ENCODE assay signal across 1 cellular context in genomic region chr11:76664578-76665061, GRCh38.
TF ChIP-seq lines count a peak whose summit lies in the region.

No MANE protein-coding gene starts in this region.

TF ChIP-seq in HepG2, 621 proteins besides CTCF, POLR2A, EP300 and RAD21:
- TF ChIP-seq AHDC1 (CRISPR knock-in tag; IDR thresholded peaks at IDR 0.05; ENCODE audit: borderline replicate concordance) = no peak
- TF ChIP-seq CREB1 (IDR thresholded peaks at IDR 0.05) = no peak
- TF ChIP-seq CREB1 (CRISPR knock-in tag; IDR thresholded peaks at IDR 0.05) = no peak
- TF ChIP-seq, protein P1, sequence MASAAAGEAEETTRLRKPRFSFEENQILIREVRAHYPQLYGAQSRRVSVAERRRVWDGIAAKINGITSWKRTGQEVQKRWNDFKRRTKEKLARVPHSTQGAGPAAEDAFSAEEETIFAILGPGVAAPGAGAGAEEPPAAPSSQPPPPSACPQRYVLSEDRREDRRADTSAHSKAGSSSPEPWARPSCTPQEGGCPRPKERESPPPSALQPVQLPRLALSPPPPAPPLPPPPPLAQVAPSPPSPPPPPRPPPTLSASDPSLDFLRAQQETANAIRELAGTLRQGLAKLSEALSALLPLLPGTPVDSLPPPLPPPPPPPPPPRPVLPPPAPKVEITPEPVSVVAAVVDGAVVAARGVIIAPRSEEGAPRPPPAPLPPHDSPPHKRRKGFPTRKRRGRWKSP (CRISPR knock-in tag; IDR thresholded peaks at IDR 0.05) = no peak
- TF ChIP-seq ZNF20 (CRISPR knock-in tag; IDR thresholded peaks at IDR 0.05) = no peak
- TF ChIP-seq TSC22D2 (CRISPR knock-in tag; IDR thresholded peaks at IDR 0.05; ENCODE audit: borderline replicate concordance) = no peak
- no peak for TF ChIP-seq ZNF644 (CRISPR knock-in tag; IDR thresholded peaks at IDR 0.05; ENCODE audit: low read depth)
- TF ChIP-seq ATF6 (CRISPR knock-in tag; conservative IDR thresholded peaks at IDR 0.05) = no peak
- TF ChIP-seq ZNF619 (CRISPR knock-in tag; IDR thresholded peaks at IDR 0.05) = no peak
- TF ChIP-seq KLF16 (CRISPR knock-in tag; IDR thresholded peaks at IDR 0.05) = no peak
- TF ChIP-seq, protein P2, sequence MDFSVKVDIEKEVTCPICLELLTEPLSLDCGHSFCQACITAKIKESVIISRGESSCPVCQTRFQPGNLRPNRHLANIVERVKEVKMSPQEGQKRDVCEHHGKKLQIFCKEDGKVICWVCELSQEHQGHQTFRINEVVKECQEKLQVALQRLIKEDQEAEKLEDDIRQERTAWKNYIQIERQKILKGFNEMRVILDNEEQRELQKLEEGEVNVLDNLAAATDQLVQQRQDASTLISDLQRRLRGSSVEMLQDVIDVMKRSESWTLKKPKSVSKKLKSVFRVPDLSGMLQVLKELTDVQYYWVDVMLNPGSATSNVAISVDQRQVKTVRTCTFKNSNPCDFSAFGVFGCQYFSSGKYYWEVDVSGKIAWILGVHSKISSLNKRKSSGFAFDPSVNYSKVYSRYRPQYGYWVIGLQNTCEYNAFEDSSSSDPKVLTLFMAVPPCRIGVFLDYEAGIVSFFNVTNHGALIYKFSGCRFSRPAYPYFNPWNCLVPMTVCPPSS (IDR thresholded peaks at IDR 0.05) = no peak
- TF ChIP-seq, protein P3, sequence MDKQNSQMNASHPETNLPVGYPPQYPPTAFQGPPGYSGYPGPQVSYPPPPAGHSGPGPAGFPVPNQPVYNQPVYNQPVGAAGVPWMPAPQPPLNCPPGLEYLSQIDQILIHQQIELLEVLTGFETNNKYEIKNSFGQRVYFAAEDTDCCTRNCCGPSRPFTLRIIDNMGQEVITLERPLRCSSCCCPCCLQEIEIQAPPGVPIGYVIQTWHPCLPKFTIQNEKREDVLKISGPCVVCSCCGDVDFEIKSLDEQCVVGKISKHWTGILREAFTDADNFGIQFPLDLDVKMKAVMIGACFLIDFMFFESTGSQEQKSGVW (CRISPR knock-in tag; IDR thresholded peaks at IDR 0.05; ENCODE audit: borderline replicate concordance) = no peak
- TF ChIP-seq ZNF781 (CRISPR knock-in tag; IDR thresholded peaks at IDR 0.05; ENCODE audit: borderline replicate concordance, not compliant biosample characterization) = no peak
- no peak for TF ChIP-seq RELA (CRISPR knock-in tag; IDR thresholded peaks at IDR 0.05)
- TF ChIP-seq ZNF569 (CRISPR knock-in tag; IDR thresholded peaks at IDR 0.05; ENCODE audit: borderline replicate concordance) = no peak
- TF ChIP-seq SRY (CRISPR knock-in tag; IDR thresholded peaks at IDR 0.05) = no peak
- no peak for TF ChIP-seq ZNF841 (CRISPR knock-in tag; IDR thresholded peaks at IDR 0.05; ENCODE audit: borderline replicate concordance)
- no peak for TF ChIP-seq KDM2A (CRISPR knock-in tag; IDR thresholded peaks at IDR 0.05; ENCODE audit: borderline replicate concordance, low read depth)
- no peak for TF ChIP-seq ZFP1 (CRISPR knock-in tag; IDR thresholded peaks at IDR 0.05)
TF ChIP-seq in HepG2: peak in this region for 0.
